In the genomic region with DNA sequence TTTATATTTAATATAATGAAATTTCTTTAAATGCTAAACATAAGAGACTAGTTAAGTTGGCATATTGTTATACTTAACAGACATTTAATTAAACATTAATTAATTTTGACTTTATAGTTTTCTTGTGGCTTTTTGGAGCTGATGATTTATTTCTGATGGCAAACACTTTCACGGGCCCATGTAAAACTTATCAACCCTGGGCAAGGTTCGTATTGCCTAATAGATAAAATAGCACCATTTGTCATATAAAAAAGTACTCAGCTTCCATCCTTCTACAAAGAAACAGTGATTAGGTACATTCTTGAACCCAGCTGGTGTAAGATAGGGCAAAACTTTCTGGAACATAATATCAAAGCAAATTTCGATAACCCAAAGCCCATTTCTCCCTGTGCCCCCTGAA, we compare ENCODE assay signal across 8 cellular contexts.
"Had no signal": no experiment of that assay in that cellular context is flagged by ENCODE, and none has a peak within 500 bp of the region (broad histone marks: within the 10 kb centered on the region; RNA-seq: fewer than 3 reads in every experiment).

No MANE protein-coding gene starts in this region.

- H3K4me3 ChIP-seq: GM23338 had no signal

- H3K4me3 Mint-ChIP-seq: GM23338, H9, IgD-negative memory B cell had no signal

- H3K4me1 Mint-ChIP-seq: GM23338, H9, IgD-negative memory B cell had no signal

- FAIRE-seq: H1, H54, HTR-8/SVneo had no signal

- H3K27ac Mint-ChIP-seq: GM23338, H9, IgD-negative memory B cell had no signal

- H2AFZ ChIP-seq: GM23338 had no signal

- ATAC-seq: GM23338 had no signal

- DNase-seq: H9, HCEC 1CT, KBM-7 had no signal

- H3K36me3 Mint-ChIP-seq: IgD-negative memory B cell had no signal

- H3K4me2 ChIP-seq: GM23338 had no signal

- H3K9me3 Mint-ChIP-seq: IgD-negative memory B cell had no signal
